ENCODE assay signal across 13 cellular contexts in the genomic region with DNA sequence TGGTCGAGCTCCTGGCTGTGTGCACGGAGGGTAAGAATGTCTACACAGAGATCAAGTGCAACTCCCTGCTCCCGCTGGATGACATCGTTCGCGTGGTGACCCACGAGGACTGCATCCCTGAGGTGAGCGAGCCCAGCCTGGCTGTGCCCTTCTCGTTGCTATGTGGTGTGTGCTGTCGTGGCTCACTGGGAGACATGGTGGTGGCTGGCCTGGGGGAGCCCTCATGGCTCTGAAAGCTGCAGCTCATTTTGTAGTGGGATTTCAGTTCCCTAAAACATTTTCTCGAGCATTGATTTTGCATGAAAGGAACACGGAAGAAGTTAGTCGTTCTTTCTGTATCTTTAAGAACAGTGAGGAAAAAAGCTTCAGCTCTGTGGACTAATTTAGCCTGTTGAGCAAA.
DNase-seq lines count a peak whose midpoint lies in the region; ATAC-seq and TF ChIP-seq lines count a peak whose summit lies in the region.
"Had no signal": no experiment of that assay in that cellular context is flagged by ENCODE, and none has a peak within 500 bp of the region (broad histone marks: within the 10 kb centered on the region; RNA-seq: fewer than 3 reads in every experiment).

No MANE protein-coding gene starts in this region.

- TF ChIP-seq CTCF in GM13977 (IDR thresholded peaks at IDR 0.05; ENCODE audit: extremely low read depth, insufficient read depth, missing control alignments) = no peak
- no peak for TF ChIP-seq CTCF in GM20000 (IDR thresholded peaks at IDR 0.05; ENCODE audit: extremely low read depth, missing control alignments)
- no peak for TF ChIP-seq CTCF in nephron progenitor cell (IDR thresholded peaks at IDR 0.05)

- no peaks in the 10 kb centered on the region for H3K27me3 Mint-ChIP-seq in IgD-negative memory B cell
- no peaks in the 10 kb centered on the region for H3K27me3 Mint-ChIP-seq in nephron progenitor cell (ENCODE audit: low read depth, poor library complexity)

- H3K9me3 Mint-ChIP-seq in IgD-negative memory B cell (peaks cover 0 to 5% (median 0%) of the 10 kb centered on the region in 3 donors), nephron progenitor cell (peaks cover 7% of the 10 kb centered on the region)
- H3K9me3 Mint-ChIP-seq: activated T-cell treated with anti-CD3 and anti-CD28 coated beads, Interleukin-2, amount 50 U/mL, for 72 hours had no signal

- DNase-seq in GM13977 (ENCODE audit: low spot score) (peak; percentile 31), GM20000 (ENCODE audit: low spot score) (peak; percentile 42), DMS153 (lab: John Stamatoyannopoulos, UW) (no peak), SHP77 treated with DMSO at 0.1 percent for 48 hours (lab: John Stamatoyannopoulos, UW) (no peak), pons (ENCODE audit: low spot score) (no peak), nephron progenitor cell (no peak)
- DNase-seq: activated T-cell treated with anti-CD3 and anti-CD28 coated beads, Interleukin-2, amount 50 U/mL, for 72 hours; EL; posterior cingulate gyrus; stimulated activated CD4-positive, alpha-beta T cell treated with anti-CD3 and anti-CD28 coated beads, Interleukin-2, amount 100 ng/mL, for 24 hours had no signal

- H3K36me3 Mint-ChIP-seq in IgD-negative memory B cell = peaks cover 18% of the 10 kb centered on the region
- H3K36me3 Mint-ChIP-seq in nephron progenitor cell (ENCODE audit: low read depth) = peaks cover 92% of the 10 kb centered on the region

- H3K27ac Mint-ChIP-seq in IgD-negative memory B cell (peak overlapping the region; percentile 34 to 92 (median 35)), nephron progenitor cell (no peak overlapping the region)
- H3K27ac Mint-ChIP-seq: activated T-cell treated with anti-CD3 and anti-CD28 coated beads, Interleukin-2, amount 50 U/mL, for 72 hours had no signal

- H3K4me1 Mint-ChIP-seq in IgD-negative memory B cell = peaks cover 10 to 18% (median 13%) of the 10 kb centered on the region in 3 donors
- no peaks in the 10 kb centered on the region for H3K4me1 Mint-ChIP-seq in nephron progenitor cell

- peak overlapping the region in 1 of 4 donors; percentile 78 for H3K4me3 Mint-ChIP-seq in IgD-negative memory B cell
- H3K4me3 Mint-ChIP-seq in nephron progenitor cell = no peak overlapping the region
- H3K4me3 Mint-ChIP-seq: activated T-cell treated with anti-CD3 and anti-CD28 coated beads, Interleukin-2, amount 50 U/mL, for 72 hours had no signal

- ATAC-seq in HG02973 (IDR thresholded peaks at IDR 0.05; ENCODE audit: unreplicated experiment) = peak; percentile 86
- ATAC-seq: activated T-cell treated with anti-CD3 and anti-CD28 coated beads, Interleukin-2, amount 50 U/mL, for 72 hours; K562 had no signal

- in situ Hi-C loops in GM13977 (cut with MboI; ENCODE audit: low pct_unique_long_range_greater_than_20kb, low sequenced_read_pairs, unreplicated experiment) = no loop called here

Comparison
In these comparisons a context has a peak if more than half of its experiments do, and no peak if none do; other contexts are left out.
1. DNase-seq: peak in GM13977 (single experiment) and GM20000 (single experiment); none in DMS153 (single experiment), SHP77 treated with DMSO at 0.1 percent for 48 hours (single experiment), pons (single experiment) and nephron progenitor cell (single experiment).